Comparison of ENCODE assay signal across 8 cellular contexts in genomic region chr11:17978553-17979287, GRCh38. TPM values are rescaled to one million over a fixed set of nuclear protein-coding genes. Genes with fewer than 3 reads are reported as not detected.
DNase-seq lines count a peak whose midpoint lies in the region; ATAC-seq and TF ChIP-seq lines count a peak whose summit lies in the region.

No MANE protein-coding gene starts in this region.

- DNase-seq in NCI-H748 (lab: John Stamatoyannopoulos, UW; ENCODE audit: unreplicated experiment) (peak; percentile 59), NCI-H748 treated with DMSO at 0.1 percent for 48 hours (lab: John Stamatoyannopoulos, UW) (no peak), HT-29 (ENCODE audit: low spot score) (peak; percentile 76), RPMI8226 (peak; percentile 37), dermis blood vessel endothelial cell (peak; percentile 76), medulla oblongata (ENCODE audit: extremely low spot score) (peak; percentile 54)
- no peak for DNase-seq in CD4-positive, alpha-beta T cell

- peaks cover 74% of the 10 kb centered on the region for H3K36me3 Mint-ChIP-seq in CD4-positive, alpha-beta T cell (ENCODE audit: low read depth)

- H3K4me1 Mint-ChIP-seq in CD4-positive, alpha-beta T cell (ENCODE audit: low read depth): peaks cover 11% of the 10 kb centered on the region

- intact Hi-C loops in CD4-positive, alpha-beta T cell (cut with DNase I, micrococcal nuclease): loop anchor here (1.0 to 2.0 kb wide), 3 partner anchors 247 to 380 kb away; no protein-coding TSS in a partner anchor

- H3K9me3 ChIP-seq in CD4-positive, alpha-beta T cell (ENCODE audit: control insufficient read depth, low read length): no peaks in the 10 kb centered on the region

- no peak for TF ChIP-seq CTCF in CD4-positive, alpha-beta T cell (IDR thresholded peaks at IDR 0.05)

- POLR2A ChIA-PET in CD4-positive, alpha-beta T cell (lab: Charles Lee): no interaction called here

- no peaks in the 10 kb centered on the region for H3K27me3 Mint-ChIP-seq in CD4-positive, alpha-beta T cell

- ATAC-seq in CD4-positive, alpha-beta T cell (ENCODE audit: poor library complexity): no peak
- no peak for ATAC-seq in HG02981 (IDR thresholded peaks at IDR 0.05; ENCODE audit: unreplicated experiment)

- no peak overlapping the region for H3K4me3 Mint-ChIP-seq in CD4-positive, alpha-beta T cell

- H3K27ac Mint-ChIP-seq in CD4-positive, alpha-beta T cell: no peak overlapping the region

- no peaks in the 10 kb centered on the region for H3K9me3 Mint-ChIP-seq in CD4-positive, alpha-beta T cell

- H3K27ac ChIP-seq in CD4-positive, alpha-beta T cell (ENCODE audit: low read depth, low read length): no peak overlapping the region

- no peaks in the 10 kb centered on the region for H3K27me3 ChIP-seq in CD4-positive, alpha-beta T cell (ENCODE audit: control insufficient read depth, insufficient read depth, low read length)

- CTCF ChIA-PET in CD4-positive, alpha-beta T cell (lab: Charles Lee): no interaction called here

RNA-seq across cellular contexts. Expression of gene SERGEF, which starts 34.1 kb away (rescaled TPM):
- 26.0 and 30.9 TPM in 2 replicates for total RNA-seq in HT-29 (2014; rRNA removed; shearing (Covaris generic))
- total RNA-seq in dermis blood vessel endothelial cell: 17.0 and 18.4 TPM in 2 replicates
- 10 to 100 TPM; 35.2 to 37.1 TPM for total RNA-seq in CD4-positive, alpha-beta T cell

Comparison
In these comparisons a context has a peak if more than half of its experiments do, and no peak if none do; other contexts are left out.
1. DNase-seq: peak in NCI-H748 (single experiment), HT-29 (single experiment), RPMI8226 (single experiment), dermis blood vessel endothelial cell (single experiment) and medulla oblongata (single experiment); none in NCI-H748 treated with DMSO at 0.1 percent for 48 hours (single experiment) and CD4-positive, alpha-beta T cell (0 of 10).